ENCODE assay signal across 19 cellular contexts in the genomic region with DNA sequence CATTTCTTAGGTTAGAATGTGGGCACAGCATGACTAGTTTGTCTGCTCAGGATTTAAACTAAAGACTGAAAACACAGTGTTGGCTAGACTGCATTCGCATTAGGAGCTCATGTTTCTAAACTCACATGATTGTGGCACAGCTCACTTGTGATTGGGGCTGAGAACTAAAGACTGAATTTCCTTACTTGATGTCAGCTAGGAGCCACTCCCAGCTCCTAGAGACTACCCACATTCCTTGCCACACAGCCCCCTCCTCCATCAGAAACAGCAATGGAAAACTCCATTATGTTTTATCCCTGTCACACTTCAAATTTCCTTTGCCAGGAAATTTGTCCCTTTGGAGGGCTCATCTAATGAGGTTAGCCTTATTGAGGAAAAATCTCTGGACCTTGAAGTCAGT.
"Had no signal": no experiment of that assay in that cellular context is flagged by ENCODE, and none has a peak within 500 bp of the region (broad histone marks: within the 10 kb centered on the region; RNA-seq: fewer than 3 reads in every experiment).

No MANE protein-coding gene starts in this region.

- H3K4me2 ChIP-seq: KMS-11 had no signal

- H3K9ac ChIP-seq: KMS-11 had no signal

- DNase-seq: IMR-90, NCI-H1048, NCI-H1105, NCI-H1417, NCI-H1436 treated with DMSO at 0.1 percent for 48 hours, NCI-H187, NCI-H2029, NCI-H2081 treated with DMSO at 0.1 percent for 48 hours, NCI-H2171, NCI-H226, NCI-H510A, NCI-H524 treated with DMSO at 0.1 percent for 48 hours, NCI-H774, Right ventricle myocardium superior, RPMI8226, SIG-M5 had no signal

- H3K4me3 ChIP-seq: SJSA1, SK-N-MC had no signal

- H3K27me3 ChIP-seq: SJSA1 had no signal

- H3K27ac ChIP-seq: KMS-11, SJSA1, SK-N-MC had no signal
